Comparison of ENCODE assay signal across 26 cellular contexts in genomic region chr6:159462446-159462845, GRCh38.
"Had no signal": no experiment of that assay in that cellular context is flagged by ENCODE, and none has a peak within 500 bp of the region (broad histone marks: within the 10 kb centered on the region; RNA-seq: fewer than 3 reads in every experiment).

No MANE protein-coding gene starts in this region.

- FAIRE-seq: keratinocyte had no signal

- ATAC-seq: esophagus mucosa; gastrocnemius medialis; left ventricle myocardium superior; lower lobe of right lung; naive thymus-derived CD8-positive, alpha-beta T cell; stimulated activated effector memory CD8-positive, alpha-beta T cell treated with anti-CD3 and anti-CD28 coated beads, Interleukin-12 subunit alpha, Interleukin-12 subunit beta, amount 100 ng/mL, for 72 hours had no signal

- H3K9me3 ChIP-seq: gastrocnemius medialis, lower lobe of right lung, prostate gland, right atrium auricular region, stomach, thyroid gland, vagina had no signal

- DNase-seq: dorsolateral prefrontal cortex; effector CD4-positive, alpha-beta T cell; endodermal cell; foreskin fibroblast; gastrocnemius medialis; head of caudate nucleus; left ventricle myocardium superior; lower lobe of right lung; naive thymus-derived CD8-positive, alpha-beta T cell; nephron progenitor cell; nucleus accumbens; stimulated activated CD4-positive, alpha-beta T cell treated with anti-CD3 and anti-CD28 coated beads, Interleukin-12 subunit alpha, Interleukin-12 subunit beta, amount 100 ng/mL, for 4 hours; stimulated activated CD4-positive, alpha-beta T cell treated with anti-CD3 and anti-CD28 coated beads, Interleukin-2, amount 100 ng/mL, for 24 hours; stimulated activated CD4-positive, alpha-beta T cell treated with anti-CD3 and anti-CD28 coated beads, Interleukin-4, amount 100 ng/mL, for 24 hours; stimulated activated naive CD4-positive, alpha-beta T cell treated with Interleukin-2 at 50 U/mL for 16 hours; stomach; thyroid gland; trophoblast cell had no signal

- H3K27me3 ChIP-seq: gastrocnemius medialis, right atrium auricular region, stomach, thyroid gland, vagina had no signal

- H3K36me3 ChIP-seq: gastrocnemius medialis, lower lobe of right lung, prostate gland, right atrium auricular region, stomach, thyroid gland, vagina had no signal

- H3K4me3 ChIP-seq: dorsolateral prefrontal cortex, gastrocnemius medialis, lower lobe of right lung, prostate gland, right atrium auricular region, smooth muscle cell, stomach, thyroid gland, vagina had no signal

- H3K4me2 ChIP-seq: smooth muscle cell had no signal

- H3K4me1 ChIP-seq: gastrocnemius medialis, lower lobe of right lung, prostate gland, right atrium auricular region, stomach, vagina had no signal

- H3K27ac ChIP-seq: dorsolateral prefrontal cortex, epithelial cell of prostate, gastrocnemius medialis, lower lobe of right lung, prostate gland, right atrium auricular region, stomach, thyroid gland, vagina had no signal
